Comparison of ENCODE assay signal across 3 cellular contexts in genomic region chr20:55565374-55565773, GRCh38.
"Had no signal": no experiment of that assay in that cellular context is flagged by ENCODE, and none has a peak within 500 bp of the region (broad histone marks: within the 10 kb centered on the region; RNA-seq: fewer than 3 reads in every experiment).

No MANE protein-coding gene starts in this region.

- DNase-seq: GDM1, GF-D8 had no signal

- H3K4me3 ChIP-seq: GM12878 had no signal

- ATAC-seq: GM12878 had no signal
